In the genomic region with DNA sequence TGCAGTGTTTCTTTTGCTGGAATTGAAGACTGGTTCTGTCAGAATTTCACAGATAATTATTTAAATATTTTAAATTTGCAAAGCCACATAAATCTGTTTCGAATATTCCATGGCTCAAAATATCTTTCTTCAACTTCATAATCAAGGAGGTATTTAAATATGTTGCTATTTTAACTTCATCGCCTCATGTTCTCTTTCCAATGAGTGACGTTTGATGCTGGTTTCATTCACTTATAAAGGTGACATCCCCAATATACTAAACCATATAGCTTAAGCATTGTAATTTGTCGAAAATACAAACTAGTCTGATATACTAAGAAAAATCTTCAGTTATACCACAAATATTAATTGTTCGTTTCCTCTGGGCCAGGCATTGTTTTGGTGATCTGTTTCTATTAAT, we compare ENCODE assay signal across 15 cellular contexts. TPM values are rescaled to one million over a fixed set of nuclear protein-coding genes. Genes with fewer than 3 reads are reported as not detected.
DNase-seq lines count a peak whose midpoint lies in the region; ATAC-seq, FAIRE-seq and TF ChIP-seq lines count a peak whose summit lies in the region.
"Had no signal": no experiment of that assay in that cellular context is flagged by ENCODE, and none has a peak within 500 bp of the region (broad histone marks: within the 10 kb centered on the region; RNA-seq: fewer than 3 reads in every experiment).

No MANE protein-coding gene starts in this region.

- H3K36me3 ChIP-seq in KMS-11 (ENCODE audit: insufficient read depth) (peaks cover 8% of the 10 kb centered on the region; the same call in 1 of the 2 replicates), astrocyte (ENCODE audit: insufficient read depth, low read length) (peaks cover 3% of the 10 kb centered on the region), gastrocnemius medialis (no peaks in the 10 kb centered on the region), upper lobe of left lung (no peaks in the 10 kb centered on the region)
- H3K36me3 ChIP-seq: colonic mucosa had no signal

- FAIRE-seq in astrocyte (lab: Jason Lieb, UNC), result peak; percentile 37
- FAIRE-seq: G401.6 had no signal

- H3K9me3 Mint-ChIP-seq in activated CD8-positive, alpha-beta memory T cell treated with anti-CD3 and anti-CD28 coated beads, Interleukin-2, amount 10 ng/mL, durations not matched to agents 7 days and 5 days (ENCODE audit: low read depth), result no peaks in the 10 kb centered on the region
- no peaks in the 10 kb centered on the region for H3K9me3 Mint-ChIP-seq in astrocyte (ENCODE audit: unreplicated experiment)

- H3K9ac ChIP-seq in KMS-11 (no peak overlapping the region), astrocyte (ENCODE audit: low read length) (no peak overlapping the region)

- peak overlapping the region; percentile 60 for H3K27ac Mint-ChIP-seq in activated CD8-positive, alpha-beta memory T cell treated with anti-CD3 and anti-CD28 coated beads, Interleukin-2, amount 10 ng/mL, durations not matched to agents 7 days and 5 days
- H3K27ac Mint-ChIP-seq in astrocyte (ENCODE audit: unreplicated experiment), result no peak overlapping the region

- no peak for TF ChIP-seq EP300 in upper lobe of left lung (IDR thresholded peaks at IDR 0.05)

- peaks cover 66% of the 10 kb centered on the region for H3K4me1 Mint-ChIP-seq in activated CD8-positive, alpha-beta memory T cell treated with anti-CD3 and anti-CD28 coated beads, Interleukin-2, amount 10 ng/mL, durations not matched to agents 7 days and 5 days
- H3K4me1 Mint-ChIP-seq in astrocyte (ENCODE audit: low read depth, unreplicated experiment), result peaks cover 31% of the 10 kb centered on the region

- H3K4me1 ChIP-seq in KMS-11 (ENCODE audit: low read depth, poor library complexity, severe bottlenecking) (peaks cover 99% of the 10 kb centered on the region), astrocyte (ENCODE audit: insufficient read depth, low read length) (peaks cover 8% of the 10 kb centered on the region), gastrocnemius medialis (peaks cover 86 to 89% of the 10 kb centered on the region in 2 donors), upper lobe of left lung (peaks cover 41 to 75% (median 61%) of the 10 kb centered on the region in 4 donors)
- H3K4me1 ChIP-seq: Caco-2, colonic mucosa had no signal

- H3K4me3 ChIP-seq in KMS-11 (IDR thresholded peaks at IDR 0.05; ENCODE audit: insufficient read depth, low read depth, low read length), result no peak overlapping the region
- no peak overlapping the region for H3K4me3 ChIP-seq in astrocyte (ENCODE audit: insufficient read depth, low read depth, low read length)
- peak overlapping the region in 1 of 4 donors; percentile 6 for H3K4me3 ChIP-seq in gastrocnemius medialis
- H3K4me3 ChIP-seq in upper lobe of left lung, result no peak overlapping the region
- H3K4me3 ChIP-seq: colonic mucosa had no signal

- H3K9me3 ChIP-seq in astrocyte (ENCODE audit: insufficient read depth, low read depth, low read length) (no peaks in the 10 kb centered on the region), gastrocnemius medialis (no peaks in the 10 kb centered on the region), upper lobe of left lung (no peaks in the 10 kb centered on the region)
- H3K9me3 ChIP-seq: Caco-2, colonic mucosa had no signal

- H3K79me2 ChIP-seq in KMS-11 (ENCODE audit: insufficient read depth, low read depth) (peaks cover 99% of the 10 kb centered on the region), astrocyte (ENCODE audit: insufficient read depth, low read length) (peaks cover 97% of the 10 kb centered on the region)

- no peak overlapping the region for H2AFZ ChIP-seq in KMS-11 (ENCODE audit: low read depth)
- no peak overlapping the region for H2AFZ ChIP-seq in astrocyte (ENCODE audit: low read depth, low read length)

- H3K4me3 Mint-ChIP-seq in activated CD8-positive, alpha-beta memory T cell treated with anti-CD3 and anti-CD28 coated beads, Interleukin-2, amount 10 ng/mL, durations not matched to agents 7 days and 5 days, result peak overlapping the region; percentile 6
- no peak overlapping the region for H3K4me3 Mint-ChIP-seq in astrocyte (ENCODE audit: unreplicated experiment)

- ATAC-seq in activated CD8-positive, alpha-beta memory T cell treated with anti-CD3 and anti-CD28 coated beads, Interleukin-2, amount 10 ng/mL, durations not matched to agents 7 days and 5 days, result no peak
- no peak for ATAC-seq in gastrocnemius medialis
- no peak for ATAC-seq in upper lobe of left lung (ENCODE audit: low FRiP score in 2 of 2)

- CTCF ChIA-PET in activated CD8-positive, alpha-beta memory T cell treated with anti-CD3 and anti-CD28 coated beads, Interleukin-2, amount 10 ng/mL, durations not matched to agents 7 days and 5 days (lab: Charles Lee), result interaction anchor here (1.4 to 1.7 kb wide), 2 partner anchors 10 to 153 kb away, joined by 3 to 4 read pairs; no protein-coding TSS in a partner anchor

- H3K27ac ChIP-seq in KMS-11 (peak overlapping the region; percentile 34; the same call in 1 of the 2 replicates), astrocyte (ENCODE audit: low read depth, low read length) (peak overlapping the region; percentile 3), gastrocnemius medialis (peak overlapping the region; percentile 58 to 92 (median 86)), upper lobe of left lung (peak overlapping the region in 1 of 4 donors; percentile 5)
- H3K27ac ChIP-seq: colonic mucosa had no signal

- peaks cover 27% of the 10 kb centered on the region for H3K36me3 Mint-ChIP-seq in activated CD8-positive, alpha-beta memory T cell treated with anti-CD3 and anti-CD28 coated beads, Interleukin-2, amount 10 ng/mL, durations not matched to agents 7 days and 5 days
- H3K36me3 Mint-ChIP-seq in astrocyte (ENCODE audit: low read depth, unreplicated experiment), result peaks cover 2% of the 10 kb centered on the region

- TF ChIP-seq CTCF in KMS-11 (conservative IDR thresholded peaks at IDR 0.05; ENCODE audit: low read depth, low read length), result no peak
- no peak for TF ChIP-seq CTCF in astrocyte (IDR thresholded peaks at IDR 0.05; ENCODE audit: insufficient read depth, low read depth, low read length)
- TF ChIP-seq CTCF in gastrocnemius medialis (IDR thresholded peaks at IDR 0.05 in 4 of 5, conservative IDR thresholded peaks at IDR 0.05 in 1 of 5), result no peak
- TF ChIP-seq CTCF in upper lobe of left lung (IDR thresholded peaks at IDR 0.05), result no peak

- no peaks in the 10 kb centered on the region for H3K27me3 ChIP-seq in KMS-11 (ENCODE audit: insufficient read depth, low read depth)
- H3K27me3 ChIP-seq in astrocyte (ENCODE audit: insufficient read depth, low read length), result no peaks in the 10 kb centered on the region
- no peaks in the 10 kb centered on the region for H3K27me3 ChIP-seq in gastrocnemius medialis
- no peaks in the 10 kb centered on the region for H3K27me3 ChIP-seq in upper lobe of left lung
- H3K27me3 ChIP-seq: colonic mucosa had no signal

- no peak for TF ChIP-seq POLR2A in gastrocnemius medialis (IDR thresholded peaks at IDR 0.05)
- no peak for TF ChIP-seq POLR2A in upper lobe of left lung (IDR thresholded peaks at IDR 0.05)

- peaks cover 90% of the 10 kb centered on the region for H4K20me1 ChIP-seq in KMS-11 (ENCODE audit: insufficient read depth)
- H4K20me1 ChIP-seq in astrocyte (ENCODE audit: insufficient read depth, low read length), result peaks cover 64% of the 10 kb centered on the region

- intact Hi-C loops in gastrocnemius medialis (cut with DNase I; ENCODE audit: low total_unique reads), result no loop called here

- no peak for DNase-seq in activated CD8-positive, alpha-beta memory T cell treated with anti-CD3 and anti-CD28 coated beads, Interleukin-2, amount 10 ng/mL, durations not matched to agents 7 days and 5 days
- DNase-seq in activated CD8-positive, alpha-beta memory T cell treated with anti-CD3 and anti-CD28 coated beads, Interleukin-2, amount 50 U/mL, for 4 hours, result no peak
- DNase-seq in astrocyte (ENCODE audit: low read depth) (no peak), gastrocnemius medialis (no peak), T1000 (lab: John Stamatoyannopoulos, UW) (no peak), upper lobe of left lung (no peak), NCI-H2227 treated with DMSO at 0.1 percent for 48 hours (lab: John Stamatoyannopoulos, UW) (no peak)
- DNase-seq: amygdala, Caco-2, colonic mucosa, KG1, NCI-H1417, substantia nigra had no signal

- H3K4me2 ChIP-seq in KMS-11, result peak overlapping the region; percentile 44
- no peak overlapping the region for H3K4me2 ChIP-seq in astrocyte (ENCODE audit: low read length)

- in situ Hi-C loops in gastrocnemius medialis (cut with MboI; ENCODE audit: low sequenced_read_pairs in 4 of 4), result no loop called here

- WGBS in upper lobe of left lung, 2 donors, result 70 to 78% methylated on average over 5 of the region's 5 CpGs

- no peaks in the 10 kb centered on the region for H3K27me3 Mint-ChIP-seq in activated CD8-positive, alpha-beta memory T cell treated with anti-CD3 and anti-CD28 coated beads, Interleukin-2, amount 10 ng/mL, durations not matched to agents 7 days and 5 days
- no peaks in the 10 kb centered on the region for H3K27me3 Mint-ChIP-seq in astrocyte (ENCODE audit: low read depth, unreplicated experiment)

RNA-seq across cellular contexts. Expression of gene MBNL1, which starts 22.5 kb away (rescaled TPM):
- total RNA-seq in activated CD8-positive, alpha-beta memory T cell treated with anti-CD3 and anti-CD28 coated beads, Interleukin-2, amount 10 ng/mL, durations not matched to agents 7 days and 5 days, result 100 to 1,000 TPM; 370 to 398 TPM
- total RNA-seq in astrocyte (89.1 and 93.1 TPM in 2 replicates), gastrocnemius medialis (100 to 1,000 TPM; 519 to 597 (median 557) TPM), upper lobe of left lung (100 to 1,000 TPM; 231 to 506 (median 357) TPM)
